In the genomic region with DNA sequence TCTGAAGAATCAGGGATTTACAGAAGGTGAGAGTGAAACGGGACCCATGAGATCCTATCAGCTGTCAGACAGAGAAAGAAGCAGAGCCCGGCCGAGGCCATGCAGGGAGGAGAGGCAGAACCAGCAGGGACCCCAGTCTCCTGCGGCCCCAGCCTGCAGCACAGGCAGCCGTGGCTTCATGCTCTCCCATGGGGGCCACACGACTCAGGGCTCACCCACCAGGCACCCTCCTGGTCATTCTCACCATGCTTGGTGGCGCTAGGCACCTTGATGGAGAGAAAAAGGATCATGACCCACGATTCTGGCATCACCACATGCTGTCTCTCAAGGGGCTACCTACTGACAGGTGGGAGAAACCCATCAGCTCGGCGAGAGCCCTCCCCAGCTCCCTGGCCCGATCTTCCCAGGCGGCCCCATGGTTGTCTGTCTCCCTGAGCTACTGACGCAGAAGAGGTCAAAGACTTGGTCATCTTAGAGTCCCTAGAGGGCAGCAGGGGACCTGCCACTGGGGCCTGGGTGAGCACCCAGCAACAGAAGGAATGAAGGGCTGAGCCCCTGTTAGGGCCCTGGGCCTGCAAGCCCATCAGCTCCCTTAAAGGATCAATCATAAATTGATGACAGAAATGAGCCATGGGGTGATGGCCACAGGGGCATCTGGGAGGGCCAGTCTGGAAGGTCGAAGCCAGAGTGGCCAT, we compare ENCODE assay signal across 15 cellular contexts. TPM values are rescaled to one million over a fixed set of nuclear protein-coding genes. Genes with fewer than 3 reads are reported as not detected.
DNase-seq lines count a peak whose midpoint lies in the region; ATAC-seq and TF ChIP-seq lines count a peak whose summit lies in the region.
"Had no signal": no experiment of that assay in that cellular context is flagged by ENCODE, and none has a peak within 500 bp of the region (broad histone marks: within the 10 kb centered on the region; RNA-seq: fewer than 3 reads in every experiment).

No MANE protein-coding gene starts in this region.

- H3K4me3 Mint-ChIP-seq in activated T-cell treated with anti-CD3 and anti-CD28 coated beads, Interleukin-2, amount 50 U/mL, for 24 hours, result no peak overlapping the region
- H3K4me3 Mint-ChIP-seq in activated T-cell treated with anti-CD3 and anti-CD28 coated beads, Interleukin-2, amount 50 U/mL, for 4 hours, result no peak overlapping the region
- H3K4me3 Mint-ChIP-seq in activated naive CD8-positive, alpha-beta T cell treated with anti-CD3 and anti-CD28 coated beads, Interleukin-2, amount 10 ng/mL, durations not matched to agents 7 days and 5 days, result peak overlapping the region; percentile 42

- WGBS in right cardiac atrium, result 92% methylated on average over 14 of the region's 14 CpGs

- no peak overlapping the region for H3K27ac ChIP-seq in right cardiac atrium (ENCODE audit: low read length)
- peak overlapping the region; percentile 49 for H3K27ac ChIP-seq in stomach smooth muscle (ENCODE audit: low read length)
- H3K27ac ChIP-seq in OCI-LY7 (ENCODE audit: low read depth, low read length, poor library complexity, severe bottlenecking), result no peak overlapping the region
- H3K27ac ChIP-seq: gastrocnemius medialis had no signal

- ATAC-seq in activated T-cell treated with anti-CD3 and anti-CD28 coated beads, Interleukin-2, amount 50 U/mL, for 4 hours, result no peak
- ATAC-seq in activated naive CD8-positive, alpha-beta T cell treated with anti-CD3 and anti-CD28 coated beads, Interleukin-2, amount 10 ng/mL, durations not matched to agents 7 days and 5 days (ENCODE audit: low read depth), result no peak
- ATAC-seq in right cardiac atrium, result no peak
- ATAC-seq in HG03196 (IDR thresholded peaks at IDR 0.05; ENCODE audit: unreplicated experiment), result no peak
- no peak for ATAC-seq in GM21717 (IDR thresholded peaks at IDR 0.05; ENCODE audit: unreplicated experiment)
- ATAC-seq: activated CD4-positive, CD25-positive, alpha-beta regulatory T cell treated with anti-CD3 and anti-CD28 coated beads, Interleukin-2, amount 50 U/mL, for 24 hours; Panc1; T-cell had no signal

- H3K9me3 Mint-ChIP-seq in activated T-cell treated with anti-CD3 and anti-CD28 coated beads, Interleukin-2, amount 50 U/mL, for 24 hours, result no peaks in the 10 kb centered on the region
- H3K9me3 Mint-ChIP-seq in activated T-cell treated with anti-CD3 and anti-CD28 coated beads, Interleukin-2, amount 50 U/mL, for 4 hours, result no peaks in the 10 kb centered on the region
- no peaks in the 10 kb centered on the region for H3K9me3 Mint-ChIP-seq in activated naive CD8-positive, alpha-beta T cell treated with anti-CD3 and anti-CD28 coated beads, Interleukin-2, amount 10 ng/mL, durations not matched to agents 7 days and 5 days
- H3K9me3 Mint-ChIP-seq: T-cell had no signal

- peaks cover 8% of the 10 kb centered on the region for H3K36me3 Mint-ChIP-seq in activated T-cell treated with anti-CD3 and anti-CD28 coated beads, Interleukin-2, amount 50 U/mL, for 24 hours (ENCODE audit: low read depth)
- peaks cover 2% of the 10 kb centered on the region for H3K36me3 Mint-ChIP-seq in activated T-cell treated with anti-CD3 and anti-CD28 coated beads, Interleukin-2, amount 50 U/mL, for 4 hours (ENCODE audit: insufficient read depth)
- H3K36me3 Mint-ChIP-seq in activated naive CD8-positive, alpha-beta T cell treated with anti-CD3 and anti-CD28 coated beads, Interleukin-2, amount 10 ng/mL, durations not matched to agents 7 days and 5 days, result peaks cover 7% of the 10 kb centered on the region

- peak overlapping the region; percentile 71 for H3K27ac Mint-ChIP-seq in activated T-cell treated with anti-CD3 and anti-CD28 coated beads, Interleukin-2, amount 50 U/mL, for 24 hours
- peak overlapping the region; percentile 73 for H3K27ac Mint-ChIP-seq in activated naive CD8-positive, alpha-beta T cell treated with anti-CD3 and anti-CD28 coated beads, Interleukin-2, amount 10 ng/mL, durations not matched to agents 7 days and 5 days

- H3K4me1 ChIP-seq in right cardiac atrium (ENCODE audit: control insufficient read depth, insufficient read depth, low read length) (peaks cover 15% of the 10 kb centered on the region), stomach smooth muscle (ENCODE audit: control insufficient read depth, insufficient read depth, low read length) (peaks cover 58% of the 10 kb centered on the region), OCI-LY7 (ENCODE audit: insufficient read depth, low read length, poor library complexity, severe bottlenecking) (peaks cover 9% of the 10 kb centered on the region)

- no peak overlapping the region for H3K4me2 ChIP-seq in OCI-LY7 (ENCODE audit: low read length)

- no peaks in the 10 kb centered on the region for H3K27me3 ChIP-seq in right cardiac atrium (ENCODE audit: control insufficient read depth, insufficient read depth)
- no peaks in the 10 kb centered on the region for H3K27me3 ChIP-seq in stomach smooth muscle (ENCODE audit: control insufficient read depth in 1 of 2, insufficient read depth in 2 of 2, low read length in 2 of 2)
- H3K27me3 ChIP-seq: gastrocnemius medialis had no signal

- no peaks in the 10 kb centered on the region for H3K79me2 ChIP-seq in OCI-LY7 (ENCODE audit: insufficient read depth, low read depth, low read length)

- H4K20me1 ChIP-seq in OCI-LY7 (ENCODE audit: insufficient read depth, low read length), result no peaks in the 10 kb centered on the region

- no peak for TF ChIP-seq CTCF in OCI-LY7 (conservative IDR thresholded peaks at IDR 0.05; ENCODE audit: low read length)

- no peaks in the 10 kb centered on the region for H3K27me3 Mint-ChIP-seq in activated T-cell treated with anti-CD3 and anti-CD28 coated beads, Interleukin-2, amount 50 U/mL, for 24 hours
- no peaks in the 10 kb centered on the region for H3K27me3 Mint-ChIP-seq in activated T-cell treated with anti-CD3 and anti-CD28 coated beads, Interleukin-2, amount 50 U/mL, for 4 hours (ENCODE audit: low read depth)
- no peaks in the 10 kb centered on the region for H3K27me3 Mint-ChIP-seq in activated naive CD8-positive, alpha-beta T cell treated with anti-CD3 and anti-CD28 coated beads, Interleukin-2, amount 10 ng/mL, durations not matched to agents 7 days and 5 days
- H3K27me3 Mint-ChIP-seq: T-cell had no signal

- BruUV-seq in OCI-LY7 (replicated peaks; lab: Mats Ljungman, UMichigan), result no TSS peak

- POLR2A ChIA-PET in activated naive CD8-positive, alpha-beta T cell treated with anti-CD3 and anti-CD28 coated beads, Interleukin-2, amount 10 ng/mL, durations not matched to agents 7 days and 5 days (lab: Charles Lee), result interaction anchor here (0.6 kb wide), 1 partner anchor 9 kb away, joined by 3 read pairs; no protein-coding TSS in a partner anchor
- POLR2A ChIA-PET in OCI-LY7 (lab: Charles Lee), result no interaction called here

- H3K4me3 ChIP-seq in right cardiac atrium (ENCODE audit: low read length) (no peak overlapping the region), stomach smooth muscle (ENCODE audit: low read length in 2 of 2) (peak overlapping the region in 1 of 2 donors; percentile 22), OCI-LY7 (ENCODE audit: low read depth, low read length, poor library complexity, severe bottlenecking) (no peak overlapping the region)
- H3K4me3 ChIP-seq: gastrocnemius medialis had no signal

- H3K9ac ChIP-seq in stomach smooth muscle (ENCODE audit: low read length in 2 of 2), result peak overlapping the region in 1 of 2 donors; percentile 42

- DNase-seq in activated T-cell treated with anti-CD3 and anti-CD28 coated beads, Interleukin-2, amount 50 U/mL, for 24 hours, result no peak
- DNase-seq in activated T-cell treated with anti-CD3 and anti-CD28 coated beads, Interleukin-2, amount 50 U/mL, for 4 hours, result no peak
- DNase-seq in activated naive CD8-positive, alpha-beta T cell treated with anti-CD3 and anti-CD28 coated beads, Interleukin-2, amount 10 ng/mL, durations not matched to agents 7 days and 5 days, result no peak
- DNase-seq in right cardiac atrium (peak in 2 of 3 donors; percentile 28 to 43), OCI-LY7 (ENCODE audit: low spot score) (no peak)
- DNase-seq: gastrocnemius medialis; NCI-H1436 treated with DMSO at 0.1 percent for 48 hours; NCI-H524 treated with DMSO at 0.1 percent for 48 hours; stimulated activated CD4-positive, alpha-beta T cell treated with anti-CD3 and anti-CD28 coated beads, Interleukin-4, amount 100 ng/mL, for 1 hour; T-cell had no signal

- H2AFZ ChIP-seq in OCI-LY7 (ENCODE audit: low read length), result no peak overlapping the region

- H3K9me3 ChIP-seq in right cardiac atrium (ENCODE audit: control insufficient read depth, low read length) (no peaks in the 10 kb centered on the region), stomach smooth muscle (ENCODE audit: control insufficient read depth in 2 of 2, low read length in 2 of 2) (no peaks in the 10 kb centered on the region), OCI-LY7 (ENCODE audit: low read length) (no peaks in the 10 kb centered on the region)
- H3K9me3 ChIP-seq: gastrocnemius medialis had no signal

- H3K36me3 ChIP-seq in stomach smooth muscle (ENCODE audit: control insufficient read depth in 2 of 2, insufficient read depth in 2 of 2, low read length in 2 of 2), result no peaks in the 10 kb centered on the region
- H3K36me3 ChIP-seq in OCI-LY7 (ENCODE audit: insufficient read depth, low read length), result no peaks in the 10 kb centered on the region
- H3K36me3 ChIP-seq: gastrocnemius medialis had no signal

- H3K9me2 ChIP-seq in OCI-LY7 (ENCODE audit: insufficient read depth, low read length), result no peaks in the 10 kb centered on the region

- intact Hi-C loops in right cardiac atrium (cut with DNase I) (no loop called here), OCI-LY7 (cut with micrococcal nuclease; ENCODE audit: unreplicated experiment) (no loop called here)

- CTCF ChIA-PET in OCI-LY7 (lab: Charles Lee; ENCODE audit: unreplicated experiment), result no interaction called here

- peaks cover 58% of the 10 kb centered on the region for H3K4me1 Mint-ChIP-seq in activated T-cell treated with anti-CD3 and anti-CD28 coated beads, Interleukin-2, amount 50 U/mL, for 24 hours (ENCODE audit: low read depth)
- peaks cover 29% of the 10 kb centered on the region for H3K4me1 Mint-ChIP-seq in activated T-cell treated with anti-CD3 and anti-CD28 coated beads, Interleukin-2, amount 50 U/mL, for 4 hours (ENCODE audit: low read depth)
- peaks cover 34% of the 10 kb centered on the region for H3K4me1 Mint-ChIP-seq in activated naive CD8-positive, alpha-beta T cell treated with anti-CD3 and anti-CD28 coated beads, Interleukin-2, amount 10 ng/mL, durations not matched to agents 7 days and 5 days

RNA-seq across cellular contexts. Expression of gene ITPK1, which starts 58.0 kb away (rescaled TPM):
- 10 to 100 TPM; 49.4 to 59.7 (median 59.1) TPM for total RNA-seq in activated T-cell treated with anti-CD3 and anti-CD28 coated beads, Interleukin-2, amount 50 U/mL, for 4 hours
- total RNA-seq in activated naive CD8-positive, alpha-beta T cell treated with anti-CD3 and anti-CD28 coated beads, Interleukin-2, amount 10 ng/mL, durations not matched to agents 7 days and 5 days, result 10 to 100 TPM; 89.5 to 94.1 TPM
- total RNA-seq in right cardiac atrium, result 100 to 1,000 TPM; 113 to 135 (median 129) TPM
- 78.2 TPM for polyA plus RNA-seq in right cardiac atrium
- total RNA-seq in OCI-LY7 (2014; rRNA removed; shearing (Covaris generic)), result 17.8 and 25.2 TPM in 2 replicates
- total RNA-seq in OCI-LY7 (2022), result 34.7 and 35.8 TPM in 2 replicates

Comparison
In these comparisons a context has a peak if more than half of its experiments do, and no peak if none do; other contexts are left out.
1. DNase-seq: peak in right cardiac atrium (2 of 3); none in activated T-cell treated with anti-CD3 and anti-CD28 coated beads, Interleukin-2, amount 50 U/mL, for 24 hours (single experiment), activated T-cell treated with anti-CD3 and anti-CD28 coated beads, Interleukin-2, amount 50 U/mL, for 4 hours (single experiment), activated naive CD8-positive, alpha-beta T cell treated with anti-CD3 and anti-CD28 coated beads, Interleukin-2, amount 10 ng/mL, durations not matched to agents 7 days and 5 days (single experiment) and OCI-LY7 (single experiment).